Comparison of ENCODE assay signal across 1 cellular context in genomic region chr2:101900375-101900774, GRCh38.
TF ChIP-seq lines count a peak whose summit lies in the region.

No MANE protein-coding gene starts in this region.

TF ChIP-seq in SK-N-SH, 30 proteins besides CTCF, POLR2A, EP300 and RAD21 (continued from another document):
- TF ChIP-seq ZBTB33 (IDR thresholded peaks at IDR 0.05; ENCODE audit: borderline replicate concordance, low read depth) = no peak
- TF ChIP-seq FOXM1 (IDR thresholded peaks at IDR 0.05; ENCODE audit: low read depth) = no peak
